8 cellular contexts compared by ENCODE assay signal in the genomic region with DNA sequence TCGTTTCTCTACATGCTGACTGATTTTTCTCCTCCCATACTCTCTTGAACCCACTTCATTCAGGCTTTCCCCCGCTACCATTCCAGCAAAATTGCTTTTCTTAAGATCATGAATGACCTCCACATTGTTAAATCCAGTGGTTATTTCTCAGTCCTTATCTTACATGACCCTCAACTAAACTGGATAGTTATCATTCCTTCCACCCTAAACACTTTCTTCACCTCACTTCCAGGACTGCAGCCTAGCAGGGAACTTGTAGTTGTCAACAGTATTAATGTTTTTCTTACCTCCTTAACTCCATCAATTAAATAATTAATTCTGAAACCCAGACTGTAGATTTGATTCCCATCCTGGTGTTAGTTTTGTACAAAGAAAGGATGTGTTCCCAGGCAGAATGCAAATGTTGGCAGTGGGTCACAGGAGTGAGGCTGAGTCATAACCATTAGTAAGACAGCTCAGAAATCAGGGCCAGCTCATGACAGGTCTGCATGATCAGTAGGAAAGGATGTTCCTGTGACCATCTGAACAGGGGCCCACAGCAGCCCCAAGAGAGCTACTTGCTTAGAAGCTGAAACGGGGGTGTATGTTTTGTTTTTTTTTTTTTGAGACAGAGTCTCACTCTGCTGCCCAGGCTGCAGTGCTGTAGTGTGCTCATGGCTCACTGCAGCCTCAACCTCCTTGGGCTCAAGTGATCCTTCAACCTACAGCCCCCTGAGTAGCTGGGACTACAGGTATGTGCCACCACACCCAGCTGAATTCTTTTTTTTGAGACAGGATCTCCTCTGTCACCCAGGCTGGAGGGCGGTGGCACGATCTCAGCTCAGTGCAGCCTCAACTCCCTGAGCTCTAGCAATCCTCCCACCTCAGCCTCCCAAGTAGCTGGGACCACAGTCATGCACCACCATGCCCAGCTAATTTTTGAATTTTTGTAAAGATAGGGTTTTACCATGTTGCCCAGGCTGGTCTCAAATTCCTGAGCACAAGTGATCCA. TPM values are rescaled to one million over a fixed set of nuclear protein-coding genes. Genes with fewer than 3 reads are reported as not detected.
DNase-seq lines count a peak whose midpoint lies in the region; ATAC-seq and TF ChIP-seq lines count a peak whose summit lies in the region.
"Had no signal": no experiment of that assay in that cellular context is flagged by ENCODE, and none has a peak within 500 bp of the region (broad histone marks: within the 10 kb centered on the region; RNA-seq: fewer than 3 reads in every experiment).

No MANE protein-coding gene starts in this region.

- no peaks in the 10 kb centered on the region for H3K36me3 Mint-ChIP-seq in osteocyte (ENCODE audit: unreplicated experiment)

- no peaks in the 10 kb centered on the region for H3K36me3 ChIP-seq in brain microvascular endothelial cell (replicated peaks)
- H3K36me3 ChIP-seq: neutrophil had no signal

- peak; percentile 78 for DNase-seq in GM13977 (ENCODE audit: low spot score)
- peak; percentile 86 for DNase-seq in HPDE6-E6E7 (ENCODE audit: extremely low spot score)
- DNase-seq in brain microvascular endothelial cell: peak; percentile 97
- peak; percentile 53 for DNase-seq in osteocyte (ENCODE audit: extremely low spot score, unreplicated experiment)
- no peak for DNase-seq in KBM-7
- no peak for DNase-seq in KG1 (lab: John Stamatoyannopoulos, UW)

- H3K9me3 Mint-ChIP-seq in osteocyte (ENCODE audit: unreplicated experiment): no peaks in the 10 kb centered on the region

- TF ChIP-seq CTCF in GM13977 (IDR thresholded peaks at IDR 0.05; ENCODE audit: extremely low read depth, insufficient read depth, missing control alignments) (no peak), brain microvascular endothelial cell (IDR thresholded peaks at IDR 0.05; ENCODE audit: low read depth, low read length, missing control alignments) (no peak), osteocyte (IDR thresholded peaks at IDR 0.05) (no peak)

- H3K4me1 Mint-ChIP-seq in osteocyte (ENCODE audit: unreplicated experiment): peaks cover 27% of the 10 kb centered on the region

- no peaks in the 10 kb centered on the region for H3K27me3 ChIP-seq in brain microvascular endothelial cell (replicated peaks)
- H3K27me3 ChIP-seq: neutrophil had no signal

- ATAC-seq in GM21526 (IDR thresholded peaks at IDR 0.05; ENCODE audit: low FRiP score, unreplicated experiment): peak; percentile 51

- H3K4me3 Mint-ChIP-seq in osteocyte (ENCODE audit: unreplicated experiment): no peak overlapping the region

- in situ Hi-C loops in GM13977 (cut with MboI; ENCODE audit: low pct_unique_long_range_greater_than_20kb, low sequenced_read_pairs, unreplicated experiment) (no loop called here), brain microvascular endothelial cell (cut with HindIII; ENCODE audit: low pct_ligation_motif_present, low sequenced_read_pairs) (no loop called here), KBM-7 (cut with MboI; ENCODE audit: low pct_unique_long_range_greater_than_20kb, low sequenced_read_pairs) (no loop called here)

- H3K4me3 ChIP-seq in brain microvascular endothelial cell (ENCODE audit: low read depth, low read length): no peak overlapping the region

- H3K27me3 Mint-ChIP-seq in osteocyte (ENCODE audit: unreplicated experiment): no peaks in the 10 kb centered on the region

- H3K27ac Mint-ChIP-seq in osteocyte (ENCODE audit: unreplicated experiment): peak overlapping the region; percentile 78

- H3K27ac ChIP-seq in brain microvascular endothelial cell: peak overlapping the region; percentile 87
- H3K27ac ChIP-seq: neutrophil had no signal

RNA-seq across cellular contexts. Expression of gene BCL2L10, which starts 9.1 kb away (rescaled TPM):
- total RNA-seq in osteocyte: not detected in 2 replicates

Comparison
In these comparisons a context has a peak if more than half of its experiments do, and no peak if none do; other contexts are left out.
1. DNase-seq: peak in GM13977 (single experiment), HPDE6-E6E7 (single experiment), brain microvascular endothelial cell (single experiment) and osteocyte (single experiment); none in KBM-7 (single experiment) and KG1 (single experiment).